ENCODE assay signal across 7 cellular contexts in the genomic region with DNA sequence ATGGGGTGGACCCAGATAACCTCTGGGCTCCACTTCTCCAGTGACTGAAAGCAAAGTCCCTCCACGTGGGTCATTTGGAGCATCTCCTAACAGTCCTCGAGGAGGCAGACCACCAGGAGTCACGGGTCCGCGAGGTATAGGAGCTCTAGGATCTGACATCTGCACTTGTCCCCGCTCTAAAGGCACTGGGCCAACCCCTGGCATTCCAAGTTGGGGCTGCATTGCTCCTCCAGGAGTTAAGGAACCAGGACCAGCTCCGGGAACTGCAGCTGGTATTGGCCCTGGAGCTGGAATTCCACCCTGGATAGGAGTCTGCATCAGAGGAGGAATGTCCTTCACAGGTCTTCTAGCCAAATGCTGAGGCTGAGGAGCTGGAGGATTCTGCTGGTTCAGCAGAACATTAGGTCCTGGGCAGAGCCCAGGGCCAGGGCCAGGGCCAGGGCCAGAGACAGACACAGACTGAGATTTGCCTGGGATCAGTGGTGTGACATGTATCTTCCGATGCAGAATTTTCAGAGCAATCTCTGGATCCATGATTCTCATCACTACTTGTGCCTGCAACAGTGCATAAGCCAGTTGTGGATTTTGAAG.
A peak's percentile ranks its signal among the peaks of the same experiment; 100 is the strongest.
DNase-seq lines count a peak whose midpoint lies in the region; ATAC-seq and TF ChIP-seq lines count a peak whose summit lies in the region.

No MANE protein-coding gene starts in this region.

- H3K27me3 ChIP-seq in HL-60 (ENCODE audit: insufficient read depth, poor library complexity, severe bottlenecking) = no peaks in the 10 kb centered on the region

- peaks cover 57% of the 10 kb centered on the region for H3K4me1 Mint-ChIP-seq in activated naive CD8-positive, alpha-beta T cell (ENCODE audit: low read depth)
- H3K4me1 Mint-ChIP-seq in stimulated activated memory B cell treated with anti-CD40 and anti-IgM and Interleukin-4, amounts not matched to agents 10 μg/mL and 1 μg/mL and 100 μg/mL, for 72 hours = peaks cover 33% of the 10 kb centered on the region

- no peaks in the 10 kb centered on the region for H3K9me3 Mint-ChIP-seq in activated naive CD8-positive, alpha-beta T cell (ENCODE audit: low read depth)
- no peaks in the 10 kb centered on the region for H3K9me3 Mint-ChIP-seq in stimulated activated memory B cell treated with anti-CD40 and anti-IgM and Interleukin-4, amounts not matched to agents 10 μg/mL and 1 μg/mL and 100 μg/mL, for 72 hours

- peak overlapping the region; percentile 99 for H3K27ac ChIP-seq in HL-60 (replicated peaks)

- no peak for TF ChIP-seq CTCF in HL-60 (IDR thresholded peaks at IDR 0.05; ENCODE audit: insufficient read depth, low read length)

- no peak for DNase-seq in HL-60 (ENCODE audit: low read depth in 1 of 2, low spot score in 1 of 2)

- peak overlapping the region; percentile 98 for H3K4me3 Mint-ChIP-seq in activated naive CD8-positive, alpha-beta T cell
- peak overlapping the region; percentile 95 for H3K4me3 Mint-ChIP-seq in stimulated activated memory B cell treated with anti-CD40 and anti-IgM and Interleukin-4, amounts not matched to agents 10 μg/mL and 1 μg/mL and 100 μg/mL, for 72 hours

- no peaks in the 10 kb centered on the region for H3K27me3 Mint-ChIP-seq in activated naive CD8-positive, alpha-beta T cell
- H3K27me3 Mint-ChIP-seq in stimulated activated memory B cell treated with anti-CD40 and anti-IgM and Interleukin-4, amounts not matched to agents 10 μg/mL and 1 μg/mL and 100 μg/mL, for 72 hours = no peaks in the 10 kb centered on the region

- peak overlapping the region; percentile 73 for H3K4me3 ChIP-seq in HL-60 (replicated peaks; ENCODE audit: insufficient read depth, low read length)
- peak overlapping the region; percentile 95 for H3K4me3 ChIP-seq in iPS-11a (ENCODE audit: low read depth, low read length)

- H3K27ac Mint-ChIP-seq in activated naive CD8-positive, alpha-beta T cell = peak overlapping the region; percentile 100
- peak overlapping the region; percentile 99 for H3K27ac Mint-ChIP-seq in stimulated activated memory B cell treated with anti-CD40 and anti-IgM and Interleukin-4, amounts not matched to agents 10 μg/mL and 1 μg/mL and 100 μg/mL, for 72 hours

- H3K36me3 Mint-ChIP-seq in activated naive CD8-positive, alpha-beta T cell = peaks cover 14% of the 10 kb centered on the region
- peaks cover 22% of the 10 kb centered on the region for H3K36me3 Mint-ChIP-seq in stimulated activated memory B cell treated with anti-CD40 and anti-IgM and Interleukin-4, amounts not matched to agents 10 μg/mL and 1 μg/mL and 100 μg/mL, for 72 hours

- no peak for TF ChIP-seq POLR2A in GM18505 (IDR thresholded peaks at IDR 0.05; ENCODE audit: borderline replicate concordance, extremely low read depth, insufficient read depth, insufficient read length)

- ATAC-seq in stimulated activated memory B cell treated with anti-CD40 and anti-IgM and Interleukin-4, amounts not matched to agents 10 μg/mL and 1 μg/mL and 100 μg/mL, for 72 hours = no peak
- ATAC-seq in GM19467 (IDR thresholded peaks at IDR 0.05; ENCODE audit: unreplicated experiment) (no peak), GM18505 (IDR thresholded peaks at IDR 0.05; ENCODE audit: unreplicated experiment) (no peak), GM21529 (IDR thresholded peaks at IDR 0.05; ENCODE audit: unreplicated experiment) (no peak)
